ENCODE assay signal across 8 cellular contexts in the genomic region with DNA sequence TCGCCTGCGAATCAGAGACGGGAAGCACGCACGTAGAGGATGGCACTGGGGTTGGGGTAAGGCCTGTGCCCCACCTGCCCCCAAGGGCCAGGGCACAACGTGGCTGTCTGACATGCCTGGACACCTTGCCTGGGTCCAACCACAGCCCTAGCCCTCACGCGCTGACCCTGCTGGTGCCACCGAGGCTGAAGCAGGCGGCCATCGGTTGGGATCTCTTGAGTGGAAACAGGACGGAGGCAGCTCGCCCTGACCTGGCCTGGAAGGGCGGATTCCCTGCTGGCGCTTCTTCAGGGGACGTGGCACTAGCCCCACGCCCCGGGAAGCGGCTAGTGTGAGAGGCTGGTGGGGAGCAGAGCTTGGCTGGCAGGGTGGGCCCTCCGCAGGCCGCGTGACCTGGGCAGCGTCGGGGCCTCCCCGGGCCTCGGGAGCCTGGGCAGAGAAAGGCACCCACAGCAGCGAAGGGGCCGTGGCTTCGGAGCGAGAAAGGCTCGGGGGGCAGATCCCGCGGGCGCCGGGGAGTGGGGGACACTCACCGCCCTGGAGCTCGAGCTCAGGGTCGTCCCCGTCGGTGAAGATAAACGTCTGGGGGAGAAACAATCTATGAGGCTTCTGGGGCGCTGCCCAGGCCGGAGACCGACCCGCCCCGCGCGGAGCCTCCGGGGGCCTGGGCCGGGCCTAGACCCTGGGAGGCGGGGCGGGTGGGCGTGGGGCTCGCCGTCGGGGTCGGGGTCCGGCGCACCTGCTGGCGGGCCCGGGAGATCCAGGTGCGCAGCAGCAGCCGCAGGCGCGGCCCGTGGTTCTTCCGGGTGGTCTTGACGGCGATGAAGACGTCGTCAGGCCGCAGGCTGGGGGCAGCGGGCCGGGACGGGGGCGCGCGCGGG. TPM values are rescaled to one million over a fixed set of nuclear protein-coding genes. Genes with fewer than 3 reads are reported as not detected.
A peak's percentile ranks its signal among the peaks of the same experiment; 100 is the strongest.
DNase-seq lines count a peak whose midpoint lies in the region; ATAC-seq and TF ChIP-seq lines count a peak whose summit lies in the region.

No MANE protein-coding gene starts in this region.

- H3K4me1 ChIP-seq in breast epithelium (peaks cover 6 to 23% of the 10 kb centered on the region in 2 donors), urinary bladder (ENCODE audit: insufficient read depth) (peaks cover 2% of the 10 kb centered on the region)

- H3K36me3 ChIP-seq in breast epithelium (no peaks in the 10 kb centered on the region), urinary bladder (ENCODE audit: insufficient read depth) (peaks cover 2% of the 10 kb centered on the region)

- no peak for DNase-seq in CD4-positive, alpha-beta T cell
- DNase-seq in breast epithelium (ENCODE audit: low spot score in 2 of 2) (no peak), lower leg skin (ENCODE audit: low spot score in 2 of 2) (no peak), NCI-H2171 (lab: John Stamatoyannopoulos, UW) (no peak)
- DNase-seq in activated effector memory CD4-positive, alpha-beta T cell treated with anti-CD3 and anti-CD28 coated beads, Interleukin-2, amount 50 U/mL, for 16 hours = no peak
- no peak for DNase-seq in activated effector memory CD4-positive, alpha-beta T cell treated with Interleukin-2 at 50 U/mL for 16 hours

- H3K27me3 Mint-ChIP-seq in CD4-positive, alpha-beta T cell = no peaks in the 10 kb centered on the region

- H3K4me3 ChIP-seq in breast epithelium = peak overlapping the region; percentile 79 to 98 (median 79)
- peak overlapping the region; percentile 64 for H3K4me3 ChIP-seq in lower leg skin (ENCODE audit: low read depth, poor library complexity, severe bottlenecking)
- H3K4me3 ChIP-seq in urinary bladder (ENCODE audit: low read depth, low read length) = peak overlapping the region; percentile 96

- peaks cover 14% of the 10 kb centered on the region for H3K4me1 Mint-ChIP-seq in CD4-positive, alpha-beta T cell (ENCODE audit: low read depth)

- intact Hi-C loops in CD4-positive, alpha-beta T cell (cut with DNase I, micrococcal nuclease) = loop anchor here (1.0 to 5.0 kb wide), 4 partner anchors 14 to 160 kb away; a partner anchor contains a TSS
- intact Hi-C loops in breast epithelium (cut with DNase I; ENCODE audit: low total_unique reads) (no loop called here), lower leg skin (cut with DNase I; ENCODE audit: low total_unique reads) (no loop called here)

- H3K27ac Mint-ChIP-seq in CD4-positive, alpha-beta T cell = peak overlapping the region; percentile 71

- no peak for TF ChIP-seq CTCF in CD4-positive, alpha-beta T cell (IDR thresholded peaks at IDR 0.05)
- TF ChIP-seq CTCF in breast epithelium (IDR thresholded peaks at IDR 0.05) = no peak
- no peak for TF ChIP-seq CTCF in lower leg skin (IDR thresholded peaks at IDR 0.05)

- peak; percentile 28 for ATAC-seq in CD4-positive, alpha-beta T cell (ENCODE audit: poor library complexity)
- ATAC-seq in HG02885 (IDR thresholded peaks at IDR 0.05; ENCODE audit: poor library complexity, unreplicated experiment) = peak; percentile 11

- no peaks in the 10 kb centered on the region for H3K27me3 ChIP-seq in CD4-positive, alpha-beta T cell (ENCODE audit: control insufficient read depth, insufficient read depth, low read length)
- H3K27me3 ChIP-seq in breast epithelium = no peaks in the 10 kb centered on the region

- no peak for TF ChIP-seq POLR2A in breast epithelium (IDR thresholded peaks at IDR 0.05)
- TF ChIP-seq POLR2A in lower leg skin (IDR thresholded peaks at IDR 0.05) = no peak

- peak overlapping the region; percentile 86 for H3K4me3 Mint-ChIP-seq in CD4-positive, alpha-beta T cell

- no peaks in the 10 kb centered on the region for H3K9me3 Mint-ChIP-seq in CD4-positive, alpha-beta T cell

- peaks cover 16% of the 10 kb centered on the region for H3K36me3 Mint-ChIP-seq in CD4-positive, alpha-beta T cell (ENCODE audit: low read depth)

- CTCF ChIA-PET in CD4-positive, alpha-beta T cell (lab: Charles Lee) = interaction anchor here (2.0 kb wide), 1 partner anchor 21 kb away, joined by 8 read pairs; no protein-coding TSS in a partner anchor

- WGBS in lower leg skin, 2 donors = 15 to 33% methylated on average over 9 to 52 of the region's 79 CpGs
- 12% methylated on average over 79 of the region's 79 CpGs for WGBS in urinary bladder

- no peak overlapping the region for H3K27ac ChIP-seq in CD4-positive, alpha-beta T cell (ENCODE audit: low read depth, low read length)
- H3K27ac ChIP-seq in breast epithelium (peak overlapping the region; percentile 55 to 84), urinary bladder (ENCODE audit: low read depth) (no peak overlapping the region)

- POLR2A ChIA-PET in CD4-positive, alpha-beta T cell (lab: Charles Lee) = interaction anchor here (0.7 to 4.1 kb wide), 4 partner anchors 13 to 28 kb away, joined by 4 to 16 read pairs (median 8); a partner anchor contains a TSS

- no peaks in the 10 kb centered on the region for H3K9me3 ChIP-seq in CD4-positive, alpha-beta T cell (ENCODE audit: control insufficient read depth, low read length)
- H3K9me3 ChIP-seq in breast epithelium = no peaks in the 10 kb centered on the region

RNA-seq across cellular contexts. Expression of a gene that starts 0.6 kb away (rescaled TPM):
- total RNA-seq in CD4-positive, alpha-beta T cell = 10 to 100 TPM; 28.1 to 31.2 TPM
- total RNA-seq in breast epithelium (10 to 100 TPM; 30.5 to 49.4 (median 31.8) TPM), lower leg skin (10 to 100 TPM; 44.8 to 83.7 (median 50.9) TPM), urinary bladder (16.5 TPM)
- polyA plus RNA-seq in urinary bladder = 47.0 TPM

RNA-seq across cellular contexts. Expression of a gene that starts 0.7 kb away (rescaled TPM):
- 10 to 100 TPM; 64.6 to 69.3 TPM for total RNA-seq in CD4-positive, alpha-beta T cell
- 10 to 100 TPM; 68.8 to 95.4 (median 94.4) TPM for total RNA-seq in breast epithelium
- total RNA-seq in lower leg skin = 10 to 100 TPM; 57.2 to 99.3 (median 79.1) TPM
- 37.3 TPM for total RNA-seq in urinary bladder
- 95.4 TPM for polyA plus RNA-seq in urinary bladder

RNA-seq across cellular contexts. Expression of a gene that starts 13.5 kb away (rescaled TPM):
- 100 to 1,000 TPM; 103 to 119 TPM for total RNA-seq in CD4-positive, alpha-beta T cell
- 100 to 1,000 TPM; 202 to 484 (median 228) TPM for total RNA-seq in breast epithelium
- 100 to 1,000 TPM; 124 to 199 (median 149) TPM for total RNA-seq in lower leg skin
- 17.2 TPM for total RNA-seq in urinary bladder
- polyA plus RNA-seq in urinary bladder = 129 TPM

RNA-seq across cellular contexts. Expression of a gene that starts 14.6 kb away (rescaled TPM):
- total RNA-seq in CD4-positive, alpha-beta T cell = 100 to 1,000 TPM; 160 to 163 TPM
- total RNA-seq in breast epithelium = 10 to 100 TPM; 55.0 to 96.4 (median 82.0) TPM
- total RNA-seq in lower leg skin = 100 to 1,000 TPM in 1 of 4 donors, 10 to 100 TPM in 3; 65.8 to 113 (median 89.8) TPM
- 24.5 TPM for total RNA-seq in urinary bladder
- polyA plus RNA-seq in urinary bladder = 67.5 TPM

RNA-seq across cellular contexts. Expression of a gene that starts 19.5 kb away (rescaled TPM):
- 1 to 10 TPM; 3.3 to 5.3 TPM for total RNA-seq in CD4-positive, alpha-beta T cell
- 10 to 100 TPM in 2 of 3 donors, 1 to 10 TPM in 1; 7.6 to 23.0 (median 16.1) TPM for total RNA-seq in breast epithelium
- 10 to 100 TPM in 2 of 4 donors, 1 to 10 TPM in 2; 8.2 to 16.8 (median 10.0) TPM for total RNA-seq in lower leg skin
- 10.4 TPM for total RNA-seq in urinary bladder
- 5.9 TPM for polyA plus RNA-seq in urinary bladder

Comparison
In these comparisons a context has a peak if more than half of its experiments do, and no peak if none do; other contexts are left out.
1. H3K27ac ChIP-seq: peak in breast epithelium (2 of 2); none in CD4-positive, alpha-beta T cell (single experiment) and urinary bladder (single experiment).
2. intact Hi-C loops: an anchor here in CD4-positive, alpha-beta T cell (1.0 to 5.0 kb wide); none called in breast epithelium and lower leg skin.
3. Peak in every context shown above with its lines, with median percentiles within 50 percentile points of each other: H3K4me3 ChIP-seq.